In the genomic region with DNA sequence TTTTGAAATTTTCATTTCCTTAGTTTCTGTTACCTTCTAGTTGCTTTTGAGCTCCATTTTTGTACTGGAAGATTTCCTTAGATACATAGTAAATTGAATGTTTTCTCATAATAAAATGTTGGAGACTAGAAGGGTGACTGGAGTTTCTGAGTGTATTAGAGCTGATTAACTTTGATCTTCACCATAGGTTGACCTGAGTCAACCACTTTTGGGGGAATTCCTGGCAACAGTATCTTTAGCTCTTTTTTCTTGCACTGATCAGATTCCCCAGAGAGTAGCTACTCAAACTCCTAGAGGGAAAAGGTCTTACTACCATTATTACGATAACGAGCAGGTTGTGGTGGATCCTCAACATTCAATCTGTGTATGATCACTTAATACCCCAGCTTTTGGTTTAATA, we compare ENCODE assay signal across 30 cellular contexts.
"Had no signal": no experiment of that assay in that cellular context is flagged by ENCODE, and none has a peak within 500 bp of the region (broad histone marks: within the 10 kb centered on the region; RNA-seq: fewer than 3 reads in every experiment).

No MANE protein-coding gene starts in this region.

- DNase-seq: activated B cell treated with CpG ODN at 0.5 μM for 24 hours; activated CD4-positive, alpha-beta T cell treated with anti-CD3 and anti-CD28 coated beads for 48 hours; activated CD4-positive, alpha-beta T cell treated with anti-CD3 and anti-CD28 coated beads, Interleukin-2, amount 50 U/mL, for 1 hour; activated CD4-positive, alpha-beta T cell treated with anti-CD3 and anti-CD28 coated beads, Interleukin-2, amount 50 U/mL, for 48 hours; activated CD8-positive, alpha-beta memory T cell treated with anti-CD3 and anti-CD28 coated beads, Interleukin-2, amount 10 ng/mL, durations not matched to agents 7 days and 5 days; activated CD8-positive, alpha-beta memory T cell treated with anti-CD3 and anti-CD28 coated beads, Interleukin-2, amount 50 U/mL, for 4 hours; activated CD8-positive, alpha-beta T cell treated with anti-CD3 and anti-CD28 coated beads for 36 hours; activated effector memory CD4-positive, alpha-beta T cell treated with anti-CD3 and anti-CD28 coated beads, Interleukin-2, amount 50 U/mL, for 16 hours; activated naive CD4-positive, alpha-beta T cell treated with anti-CD3 and anti-CD28 coated beads for 36 hours; activated naive CD8-positive, alpha-beta T cell treated with anti-CD3 and anti-CD28 coated beads for 36 hours; activated naive CD8-positive, alpha-beta T cell treated with anti-CD3 and anti-CD28 coated beads, Interleukin-2, amount 50 U/mL, for 24 hours; activated T-cell treated with anti-CD3 and anti-CD28 coated beads, Interleukin-2, amount 50 U/mL, for 1 hour; activated T-cell treated with anti-CD3 and anti-CD28 coated beads, Interleukin-2, amount 50 U/mL, for 48 hours; adrenal gland; amygdala; central memory CD4-positive, alpha-beta T cell; cerebellar nuclear complex; colonic mucosa; effector CD8-positive, alpha-beta T cell; head of caudate nucleus; hippocampal formation; T1000; WERI-Rb-1 had no signal

- H3K27ac ChIP-seq: adrenal gland, ascending aorta, breast epithelium, cardiac muscle cell, colonic mucosa, WERI-Rb-1 had no signal

- H3K36me3 ChIP-seq: adrenal gland, ascending aorta, breast epithelium, cardiac muscle cell, colonic mucosa, WERI-Rb-1 had no signal

- FAIRE-seq: endometrium, endothelial cell of umbilical vein, frontal cortex had no signal

- H3K9me3 ChIP-seq: adrenal gland, ascending aorta, breast epithelium, colonic mucosa had no signal

- H3K27me3 ChIP-seq: adrenal gland, ascending aorta, breast epithelium, cardiac muscle cell, colonic mucosa had no signal

- H3K4me3 ChIP-seq: adrenal gland, ascending aorta, breast epithelium, cardiac muscle cell, colonic mucosa had no signal

- ATAC-seq: activated CD4-positive, CD25-positive, alpha-beta regulatory T cell treated with anti-CD3 and anti-CD28 coated beads, Interleukin-2, amount 50 U/mL, for 24 hours; activated CD8-positive, alpha-beta memory T cell treated with anti-CD3 and anti-CD28 coated beads, Interleukin-2, amount 10 ng/mL, durations not matched to agents 7 days and 5 days; activated CD8-positive, alpha-beta T cell treated with anti-CD3 and anti-CD28 coated beads for 36 hours; activated naive CD8-positive, alpha-beta T cell treated with anti-CD3 and anti-CD28 coated beads, Interleukin-2, amount 50 U/mL, for 24 hours had no signal

- H3K4me1 ChIP-seq: adrenal gland, ascending aorta, breast epithelium, colonic mucosa had no signal
